In the genomic region with DNA sequence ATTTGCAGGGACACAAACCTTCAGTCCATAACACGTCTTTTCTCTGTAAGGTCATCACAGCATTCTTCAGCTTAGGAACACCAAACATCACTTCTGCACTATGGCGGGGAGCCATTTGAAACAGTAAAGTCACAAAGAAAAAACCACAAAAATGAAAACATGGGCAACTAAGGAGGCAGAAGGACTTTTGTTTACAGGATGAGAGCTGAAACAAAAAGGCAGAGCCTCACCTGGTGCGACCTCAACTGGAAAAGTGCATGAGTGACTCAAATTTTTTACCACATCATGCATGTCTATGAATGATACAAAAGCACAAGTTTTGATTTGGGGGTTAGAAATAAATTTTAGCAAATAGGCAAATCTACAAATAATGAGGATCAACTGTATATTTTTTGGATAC, we compare ENCODE assay signal across 1 cellular context.
TF ChIP-seq lines count a peak whose summit lies in the region.

No MANE protein-coding gene starts in this region.

TF ChIP-seq in IMR-90, 13 proteins besides CTCF, POLR2A, EP300 and RAD21 (continued from another document):
- TF ChIP-seq, protein P1, sequence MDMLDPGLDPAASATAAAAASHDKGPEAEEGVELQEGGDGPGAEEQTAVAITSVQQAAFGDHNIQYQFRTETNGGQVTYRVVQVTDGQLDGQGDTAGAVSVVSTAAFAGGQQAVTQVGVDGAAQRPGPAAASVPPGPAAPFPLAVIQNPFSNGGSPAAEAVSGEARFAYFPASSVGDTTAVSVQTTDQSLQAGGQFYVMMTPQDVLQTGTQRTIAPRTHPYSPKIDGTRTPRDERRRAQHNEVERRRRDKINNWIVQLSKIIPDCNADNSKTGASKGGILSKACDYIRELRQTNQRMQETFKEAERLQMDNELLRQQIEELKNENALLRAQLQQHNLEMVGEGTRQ (IDR thresholded peaks at IDR 0.05; ENCODE audit: low read depth, low read length), result no peak
- TF ChIP-seq, protein P2, sequence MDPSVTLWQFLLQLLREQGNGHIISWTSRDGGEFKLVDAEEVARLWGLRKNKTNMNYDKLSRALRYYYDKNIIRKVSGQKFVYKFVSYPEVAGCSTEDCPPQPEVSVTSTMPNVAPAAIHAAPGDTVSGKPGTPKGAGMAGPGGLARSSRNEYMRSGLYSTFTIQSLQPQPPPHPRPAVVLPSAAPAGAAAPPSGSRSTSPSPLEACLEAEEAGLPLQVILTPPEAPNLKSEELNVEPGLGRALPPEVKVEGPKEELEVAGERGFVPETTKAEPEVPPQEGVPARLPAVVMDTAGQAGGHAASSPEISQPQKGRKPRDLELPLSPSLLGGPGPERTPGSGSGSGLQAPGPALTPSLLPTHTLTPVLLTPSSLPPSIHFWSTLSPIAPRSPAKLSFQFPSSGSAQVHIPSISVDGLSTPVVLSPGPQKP (IDR thresholded peaks at IDR 0.05; ENCODE audit: borderline replicate concordance, low read depth, low read length), result no peak
